In genomic region chr17:46922804-46923635, GRCh38 we compare ENCODE assay signal across 8 cellular contexts. TPM values are rescaled to one million over a fixed set of nuclear protein-coding genes. Genes with fewer than 3 reads are reported as not detected.
DNase-seq lines count a peak whose midpoint lies in the region; ATAC-seq and TF ChIP-seq lines count a peak whose summit lies in the region.

Gene GOSR2, plus strand, starts transcription at chr17:46923160. Its CDS starts 33 bp downstream, at chr17:46923193.

- WGBS in mammary epithelial cell (ENCODE audit: low coverage, missing lambda C conversion rate) = 1% methylated on average over 44 of the region's 52 CpGs

- H3K4me1 ChIP-seq in mammary epithelial cell (ENCODE audit: insufficient read depth, low read length) = peaks cover 12% of the 10 kb centered on the region

- H3K27me3 ChIP-seq in mammary epithelial cell (ENCODE audit: insufficient read depth, low read length) = no peaks in the 10 kb centered on the region

- H3K27ac ChIP-seq in mammary epithelial cell (ENCODE audit: insufficient read depth, low read depth, low read length) = peak within 1 kb of the TSS; percentile 95

- peak within 1 kb of the TSS; percentile 100 for H3K4me3 ChIP-seq in AG04449 (ENCODE audit: low read depth, low read length)
- H3K4me3 ChIP-seq in WI38 (ENCODE audit: low read depth, low read length) = peak within 1 kb of the TSS; percentile 100
- H3K4me3 ChIP-seq in mammary epithelial cell (replicated peaks in 1 of 3; ENCODE audit: insufficient read depth in 1 of 3, low read depth in 2 of 3, low read length in 3 of 3) = peak within 1 kb of the TSS; percentile 70 to 100 (median 99)

- H3K9ac ChIP-seq in mammary epithelial cell (ENCODE audit: insufficient read depth, low read length) = peak within 1 kb of the TSS; percentile 96

- peak; percentile 19 for DNase-seq in AG04449 (ENCODE audit: low read depth, low spot score)
- peak; percentile 81 for DNase-seq in NCI-H2196 treated with DMSO at 0.1 percent for 48 hours (lab: John Stamatoyannopoulos, UW; ENCODE audit: unreplicated experiment)
- peak; percentile 87 for DNase-seq in mammary epithelial cell
- peak; percentile 91 to 94 (median 93) for DNase-seq in immature natural killer cell
- peak; percentile 72 for DNase-seq in smooth muscle cell of the brain vasculature (ENCODE audit: low read depth, low spot score)

- no peaks in the 10 kb centered on the region for H3K36me3 ChIP-seq in mammary epithelial cell (ENCODE audit: insufficient read depth, low read length)

- ATAC-seq in GM18873 (IDR thresholded peaks at IDR 0.05; ENCODE audit: low FRiP score, unreplicated experiment) (peak; percentile 79), HG03135 (IDR thresholded peaks at IDR 0.05; ENCODE audit: unreplicated experiment) (peak; percentile 85)

- peak within 1 kb of the TSS; percentile 99 for H2AFZ ChIP-seq in mammary epithelial cell (ENCODE audit: low read depth, low read length)

- in situ Hi-C loops in mammary epithelial cell (cut with MboI; ENCODE audit: low sequenced_read_pairs in 2 of 2) = loop anchor here in 1 of 2 donors (10.0 kb wide), 1 partner anchor 68 kb away; the partner anchor contains the start of gene WNT9B

- no peaks in the 10 kb centered on the region for H3K9me3 ChIP-seq in mammary epithelial cell (replicated peaks; ENCODE audit: insufficient read depth, low read length)

- peaks cover 0 to 2% (median 0%) of the 10 kb centered on the region in 3 donors for H3K27me3 Mint-ChIP-seq in immature natural killer cell (ENCODE audit: low read depth in 3 of 3)

- no peak for TF ChIP-seq CTCF in AG04449 (IDR thresholded peaks at IDR 0.05; ENCODE audit: insufficient read depth, low read length, missing control alignments)
- no peak for TF ChIP-seq CTCF in WI38 (IDR thresholded peaks at IDR 0.05; ENCODE audit: low read depth, low read length)
- TF ChIP-seq CTCF in mammary epithelial cell (conservative IDR thresholded peaks at IDR 0.05 in 1 of 2, IDR thresholded peaks at IDR 0.05 in 1 of 2; ENCODE audit: extremely low read depth in 1 of 2, insufficient read depth in 1 of 2, low read depth in 1 of 2, low read length in 2 of 2) = no peak

- H3K9me3 Mint-ChIP-seq in immature natural killer cell = no peaks in the 10 kb centered on the region

- TSS peak; percentile 36 for BruUV-seq in mammary epithelial cell (replicated peaks; lab: Mats Ljungman, UMichigan)

- dilution Hi-C loops in mammary epithelial cell (cut with HindIII; ENCODE audit: low sequenced_read_pairs) = no loop called here

- H3K36me3 Mint-ChIP-seq in immature natural killer cell = no peaks in the 10 kb centered on the region

- H3K27ac Mint-ChIP-seq in immature natural killer cell = peak within 1 kb of the TSS; percentile 98 to 100 (median 99)

- H3K79me2 ChIP-seq in mammary epithelial cell (ENCODE audit: insufficient read depth, low read length) = peaks cover 54% of the 10 kb centered on the region

- peak within 1 kb of the TSS; percentile 86 to 93 (median 90) for H3K4me3 Mint-ChIP-seq in immature natural killer cell

- H3K4me1 Mint-ChIP-seq in immature natural killer cell = peaks cover 54 to 63% of the 10 kb centered on the region in 2 donors

- CTCF ChIA-PET in AG04449 (lab: Yijun Ruan, JAX) (no interaction called here), mammary epithelial cell (lab: Charles Lee; ENCODE audit: low non-redundant PET) (no interaction called here)

- H3K4me2 ChIP-seq in mammary epithelial cell (ENCODE audit: insufficient read depth, low read depth, low read length) = peak within 1 kb of the TSS; percentile 94

- POLR2A ChIA-PET in AG04449 (lab: Yijun Ruan, JAX) = no interaction called here

- H4K20me1 ChIP-seq in mammary epithelial cell (ENCODE audit: insufficient read depth, low read length) = peaks cover 2% of the 10 kb centered on the region

- intact Hi-C loops in mammary epithelial cell (cut with micrococcal nuclease) = no loop called here

RNA-seq across cellular contexts. Expression of gene GOSR2, which starts in this region (rescaled TPM):
- total RNA-seq in mammary epithelial cell = 10 to 100 TPM; 38.8 to 56.8 TPM
- polyA plus RNA-seq in mammary epithelial cell = 42.1 TPM
- polyA minus RNA-seq in mammary epithelial cell = 21.1 TPM
- 10 to 100 TPM; 36.9 to 62.4 (median 57.6) TPM for polyA plus RNA-seq in immature natural killer cell

Comparison
In these comparisons a context has a peak if more than half of its experiments do, and no peak if none do; other contexts are left out.
1. Peak in every context shown above with its lines: DNase-seq, ATAC-seq, H3K4me3 ChIP-seq and H3K27ac ChIP-seq.
2. DNase-seq: peak in every context shown above with its lines; median percentile 93 in immature natural killer cell; 87 in mammary epithelial cell; 81 in NCI-H2196 treated with DMSO at 0.1 percent for 48 hours; 72 in smooth muscle cell of the brain vasculature; 19 in AG04449.